1 cellular context compared by ENCODE assay signal in genomic region chr19:42206871-42207755, GRCh38.
TF ChIP-seq lines count a peak whose summit lies in the region.

No MANE protein-coding gene starts in this region.

TF ChIP-seq in A549, 52 proteins besides CTCF, POLR2A, EP300 and RAD21:
- TF ChIP-seq RARB (CRISPR knock-in tag; IDR thresholded peaks at IDR 0.05), result no peak
- TF ChIP-seq E2F6 (IDR thresholded peaks at IDR 0.05; ENCODE audit: borderline replicate concordance, low read depth), result no peak
- no peak for TF ChIP-seq USF2 (IDR thresholded peaks at IDR 0.05)
- no peak for TF ChIP-seq GATA3 (IDR thresholded peaks at IDR 0.05; ENCODE audit: borderline replicate concordance)
- TF ChIP-seq CEBPB (IDR thresholded peaks at IDR 0.05), result no peak
- TF ChIP-seq ZC3H11A (IDR thresholded peaks at IDR 0.05), result no peak
- TF ChIP-seq ZNF302 (CRISPR knock-in tag; IDR thresholded peaks at IDR 0.05), result no peak
